9 cellular contexts compared by ENCODE assay signal in the genomic region with DNA sequence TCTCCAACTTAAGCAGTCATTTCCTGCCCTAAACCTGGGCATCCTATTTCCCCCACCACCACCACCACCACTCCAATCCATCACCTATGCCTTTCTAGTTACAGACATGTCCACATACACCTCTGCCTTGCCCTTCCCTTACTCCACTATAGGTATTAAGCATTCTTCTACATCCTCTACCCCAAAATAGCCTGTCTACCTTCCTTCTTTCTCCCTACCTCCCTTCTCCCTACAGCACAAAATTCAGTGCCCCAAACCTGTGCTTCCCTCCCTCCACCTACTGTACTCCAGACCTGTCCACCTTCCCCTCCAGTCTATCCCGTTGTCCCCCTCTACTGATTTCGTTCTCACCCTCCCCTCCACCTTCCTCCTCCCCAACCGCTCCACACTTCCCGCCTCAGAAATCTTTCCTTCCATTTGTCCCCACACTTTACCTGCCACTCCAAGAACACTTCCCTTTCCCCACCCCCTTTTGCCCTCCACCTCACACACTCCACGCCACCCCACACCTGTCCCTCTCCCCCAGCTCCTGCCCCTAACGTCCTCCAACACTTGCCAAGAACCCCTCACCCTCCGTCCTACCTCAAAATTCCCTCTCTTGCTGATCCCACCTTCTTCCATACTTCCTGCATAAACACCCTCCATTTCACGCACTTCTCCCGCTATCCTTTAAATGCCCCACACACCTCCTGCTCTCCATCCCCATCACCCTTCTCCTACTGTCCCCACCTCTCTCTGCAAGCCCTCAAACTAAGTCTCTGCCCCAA. TPM values are rescaled to one million over a fixed set of nuclear protein-coding genes. Genes with fewer than 3 reads are reported as not detected.
A peak's percentile ranks its signal among the peaks of the same experiment; 100 is the strongest.
DNase-seq lines count a peak whose midpoint lies in the region; TF ChIP-seq lines count a peak whose summit lies in the region.
"Had no signal": no experiment of that assay in that cellular context is flagged by ENCODE, and none has a peak within 500 bp of the region (broad histone marks: within the 10 kb centered on the region; RNA-seq: fewer than 3 reads in every experiment).

No MANE protein-coding gene starts in this region.

- H3K36me3 ChIP-seq in Caco-2 (ENCODE audit: control insufficient read depth, insufficient read depth, low read length) (no peaks in the 10 kb centered on the region), colonic mucosa (no peaks in the 10 kb centered on the region)

- H3K27me3 Mint-ChIP-seq in Caco-2 (ENCODE audit: insufficient read depth, unreplicated experiment) (no peaks in the 10 kb centered on the region), nephron progenitor cell (ENCODE audit: low read depth, poor library complexity) (peaks cover 41% of the 10 kb centered on the region)

- H3K9me3 Mint-ChIP-seq in Caco-2 (ENCODE audit: unreplicated experiment), result no peaks in the 10 kb centered on the region
- H3K9me3 Mint-ChIP-seq in nephron progenitor cell, result no peaks in the 10 kb centered on the region

- H3K27ac Mint-ChIP-seq in Caco-2 (ENCODE audit: unreplicated experiment) (no peak overlapping the region), nephron progenitor cell (no peak overlapping the region)

- H3K9me3 ChIP-seq in Caco-2 (no peaks in the 10 kb centered on the region), colonic mucosa (no peaks in the 10 kb centered on the region)

- H3K36me3 Mint-ChIP-seq in Caco-2 (ENCODE audit: insufficient read depth, unreplicated experiment) (no peaks in the 10 kb centered on the region), nephron progenitor cell (ENCODE audit: low read depth) (no peaks in the 10 kb centered on the region)

- no peak for TF ChIP-seq CTCF in Caco-2 (IDR thresholded peaks at IDR 0.05; ENCODE audit: insufficient read depth in 1 of 2, low read depth in 1 of 2, low read length in 1 of 2, severe bottlenecking in 1 of 2, unreplicated experiment in 1 of 2)
- no peak for TF ChIP-seq CTCF in colonic mucosa (IDR thresholded peaks at IDR 0.05)
- TF ChIP-seq CTCF in nephron progenitor cell (IDR thresholded peaks at IDR 0.05), result no peak

- no peak overlapping the region for H3K27ac ChIP-seq in colonic mucosa

- H3K27me3 ChIP-seq in Caco-2 (replicated peaks; ENCODE audit: control insufficient read depth, insufficient read depth, low read length) (no peaks in the 10 kb centered on the region), colonic mucosa (no peaks in the 10 kb centered on the region)

- H3K4me3 Mint-ChIP-seq in Caco-2 (ENCODE audit: unreplicated experiment) (peak overlapping the region; percentile 58), nephron progenitor cell (peak overlapping the region; percentile 90)

- H3K4me1 ChIP-seq in Caco-2 (no peaks in the 10 kb centered on the region; the same call in 1 of the 2 replicates), colonic mucosa (peaks cover 9% of the 10 kb centered on the region)

- CTCF ChIA-PET in Caco-2 (lab: Charles Lee), result no interaction called here

- POLR2A ChIA-PET in Caco-2 (lab: Charles Lee), result interaction anchor here (0.5 kb wide), 1 partner anchor 142 kb away, joined by 4 read pairs; no protein-coding TSS in a partner anchor

- H3K4me3 ChIP-seq in Caco-2 (ENCODE audit: low read depth, low read length) (peak overlapping the region; percentile 97), colonic mucosa (peak overlapping the region; percentile 66)
- H3K4me3 ChIP-seq in Jurkat, Clone E6-1 (ENCODE audit: low read length), result peak overlapping the region; percentile 78

- BruUV-seq in Caco-2 (replicated peaks; lab: Mats Ljungman, UMichigan), result no TSS peak

- peaks cover 25% of the 10 kb centered on the region for H3K4me1 Mint-ChIP-seq in Caco-2 (ENCODE audit: low read depth, unreplicated experiment)
- H3K4me1 Mint-ChIP-seq in nephron progenitor cell, result peaks cover 43% of the 10 kb centered on the region

- DNase-seq in Caco-2 (no peak), colonic mucosa (no peak), nephron progenitor cell (no peak), HT-29 (ENCODE audit: low spot score) (no peak), GM19240 (ENCODE audit: insufficient read length, low spot score) (no peak), NCI-H748 treated with DMSO at 0.1 percent for 48 hours (lab: John Stamatoyannopoulos, UW) (no peak), NCI-H526 (lab: John Stamatoyannopoulos, UW) (no peak)
- DNase-seq in Jurkat, Clone E6-1 (ENCODE audit: low read depth, low spot score), result no peak
- DNase-seq: activated naive CD4-positive, alpha-beta T cell had no signal

- intact Hi-C loops in Caco-2 (cut with micrococcal nuclease; ENCODE audit: unreplicated experiment) (no loop called here), colonic mucosa (cut with DNase I) (no loop called here)

- peak overlapping the region; percentile 73 to 88 for H3K9ac ChIP-seq in colonic mucosa (ENCODE audit: low read depth in 2 of 2, low read length in 2 of 2)

RNA-seq across cellular contexts. Expression of gene STRBP, which starts 1.5 kb away (rescaled TPM):
- total RNA-seq in Caco-2 (2022) (41.2 and 43.5 TPM in 2 replicates), colonic mucosa (10 to 100 TPM; 37.5 to 53.5 TPM)
- 73.3 TPM for polyA plus RNA-seq in Jurkat, Clone E6-1 (2012; ENCODE audit: insufficient read depth, insufficient read length)
- total RNA-seq in HT-29 (2014; rRNA removed; shearing (Covaris generic)), result 18.4 and 19.9 TPM in 2 replicates
